1 cellular context compared by ENCODE assay signal in the genomic region with DNA sequence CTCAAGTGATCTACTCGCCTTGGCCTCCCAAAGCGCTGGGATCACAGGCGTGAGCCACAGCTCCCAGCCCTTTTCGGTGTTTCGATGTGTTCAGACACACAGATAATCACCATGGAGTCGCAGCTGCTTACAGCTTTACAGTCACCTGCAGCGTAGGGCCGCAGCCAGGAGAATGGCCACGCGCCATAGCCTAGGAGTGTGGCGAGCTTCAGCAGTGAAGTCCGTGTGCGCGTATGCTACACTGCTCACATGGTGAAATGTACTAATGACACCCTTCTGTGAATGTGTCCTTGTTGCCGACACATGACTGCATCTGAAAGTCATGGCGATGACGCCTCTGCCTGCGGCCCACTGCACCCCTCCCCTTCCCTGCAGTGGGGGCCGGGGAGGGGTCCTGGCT.
TF ChIP-seq lines count a peak whose summit lies in the region.

No MANE protein-coding gene starts in this region.

TF ChIP-seq in HepG2, 621 proteins besides CTCF, POLR2A, EP300 and RAD21:
- TF ChIP-seq AKAP8 (CRISPR knock-in tag; IDR thresholded peaks at IDR 0.05) (0 out of 2 replicates have a peak, but pooled peaks have one; percentile 16), ZBTB33 (CRISPR knock-in tag; IDR thresholded peaks at IDR 0.05) (peak; percentile 34; the same call in 1 of the 2 replicates), GABPA (IDR thresholded peaks at IDR 0.05; ENCODE audit: low read depth, low read length) (no peak), GABPA (CRISPR knock-in tag; IDR thresholded peaks at IDR 0.05; ENCODE audit: low read depth) (no peak), ETS1 (CRISPR knock-in tag; IDR thresholded peaks at IDR 0.05) (no peak)
